8 cellular contexts compared by ENCODE assay signal in genomic region chr22:38872172-38872830, GRCh38. TPM values are rescaled to one million over a fixed set of nuclear protein-coding genes. Genes with fewer than 3 reads are reported as not detected.
DNase-seq lines count a peak whose midpoint lies in the region; ATAC-seq and TF ChIP-seq lines count a peak whose summit lies in the region.

TSS of gene CBX6 (minus strand) at chr22:38872216. CDS start at chr22:38872190, 26 bp downstream.

- H3K36me3 Mint-ChIP-seq in activated T-cell treated with anti-CD3 and anti-CD28 coated beads, Interleukin-2, amount 50 U/mL, for 24 hours (ENCODE audit: low read depth) = peaks cover 41% of the 10 kb centered on the region

- TF ChIP-seq POLR2A in erythroblast (IDR thresholded peaks at IDR 0.05; ENCODE audit: low read length) = peak; percentile 24

- peak within 1 kb of the TSS; percentile 93 for H3K4me3 Mint-ChIP-seq in activated T-cell treated with anti-CD3 and anti-CD28 coated beads, Interleukin-2, amount 50 U/mL, for 24 hours

- in situ Hi-C loops in Panc1 (cut with HindIII; ENCODE audit: low pct_unique_long_range_greater_than_20kb, low sequenced_read_pairs) = no loop called here

- peak; percentile 50 for DNase-seq in DMS 273 treated with DMSO at 0.1 percent for 48 hours (lab: John Stamatoyannopoulos, UW)
- no peak for DNase-seq in Panc1 (ENCODE audit: low read depth, low spot score)
- DNase-seq in activated T-cell treated with anti-CD3 and anti-CD28 coated beads, Interleukin-2, amount 50 U/mL, for 24 hours = peak; percentile 98
- peak; percentile 96 to 98 for DNase-seq in erythroblast (lab: John Stamatoyannopoulos, UW)
- peak; percentile 89 for DNase-seq in stimulated activated CD8-positive, alpha-beta memory T cell treated with anti-CD3 and anti-CD28 coated beads, Interleukin-4, amount 100 ng/mL, for 4 hours (ENCODE audit: low read depth in 2 of 2, low spot score in 1 of 2)

- no peaks in the 10 kb centered on the region for H3K9me3 ChIP-seq in KOPT-K1 (ENCODE audit: insufficient read depth, low read length, poor library complexity, severe bottlenecking)
- H3K9me3 ChIP-seq in Panc1 (ENCODE audit: control insufficient read depth, insufficient read depth, low read depth, low read length) = no peaks in the 10 kb centered on the region
- no peaks in the 10 kb centered on the region for H3K9me3 ChIP-seq in mucosa of rectum (ENCODE audit: control insufficient read depth in 2 of 2, low read length in 2 of 2)

- peak within 1 kb of the TSS; percentile 94 for H3K27ac Mint-ChIP-seq in activated T-cell treated with anti-CD3 and anti-CD28 coated beads, Interleukin-2, amount 50 U/mL, for 24 hours

- no peak for TF ChIP-seq CTCF in Panc1 (IDR thresholded peaks at IDR 0.05)

- ATAC-seq in GM21737 (IDR thresholded peaks at IDR 0.05; ENCODE audit: unreplicated experiment) (peak; percentile 50), Panc1 (peak; percentile 86)

- H3K4me1 Mint-ChIP-seq in activated T-cell treated with anti-CD3 and anti-CD28 coated beads, Interleukin-2, amount 50 U/mL, for 24 hours (ENCODE audit: low read depth) = peaks cover 61% of the 10 kb centered on the region

- H3K4me1 ChIP-seq in Panc1 (ENCODE audit: control insufficient read depth, insufficient read depth, low read length) (peaks cover 23% of the 10 kb centered on the region), mucosa of rectum (ENCODE audit: control insufficient read depth in 2 of 2, insufficient read depth in 2 of 2, low read length in 2 of 2) (peaks cover 19 to 26% of the 10 kb centered on the region in 2 donors)

- H3K36me3 ChIP-seq in KOPT-K1 (ENCODE audit: insufficient read depth, low read length) (peaks cover 29% of the 10 kb centered on the region), Panc1 (ENCODE audit: control insufficient read depth, insufficient read depth, low read length) (no peaks in the 10 kb centered on the region; the same call in 1 of the 2 replicates), mucosa of rectum (ENCODE audit: control insufficient read depth in 2 of 2, insufficient read depth in 2 of 2, low read length in 2 of 2) (no peaks in the 10 kb centered on the region)

- BruUV-seq in Panc1 (replicated peaks; lab: Mats Ljungman, UMichigan) = no TSS peak

- peak within 1 kb of the TSS; percentile 61 for H3K27ac ChIP-seq in KOPT-K1 (ENCODE audit: low read depth, low read length, poor library complexity, severe bottlenecking)
- peak within 1 kb of the TSS; percentile 83 for H3K27ac ChIP-seq in Panc1 (ENCODE audit: low read length)
- peak within 1 kb of the TSS; percentile 72 to 87 for H3K27ac ChIP-seq in mucosa of rectum (ENCODE audit: low read depth in 2 of 2, low read length in 2 of 2)

- H3K4me3 ChIP-seq in Panc1 (ENCODE audit: low read depth in 2 of 2, low read length in 2 of 2) (peak within 1 kb of the TSS; percentile 63 to 74), mucosa of rectum (ENCODE audit: low read length in 2 of 2) (peak within 1 kb of the TSS; percentile 70 to 72)

- CTCF ChIA-PET in Panc1 (lab: Charles Lee) = no interaction called here

- H3K27me3 Mint-ChIP-seq in activated T-cell treated with anti-CD3 and anti-CD28 coated beads, Interleukin-2, amount 50 U/mL, for 24 hours = no peaks in the 10 kb centered on the region

- peak within 1 kb of the TSS; percentile 63 to 76 for H3K9ac ChIP-seq in mucosa of rectum (ENCODE audit: low read depth in 1 of 2, low read length in 2 of 2)

- H3K9me3 Mint-ChIP-seq in activated T-cell treated with anti-CD3 and anti-CD28 coated beads, Interleukin-2, amount 50 U/mL, for 24 hours = peaks cover 2% of the 10 kb centered on the region

- intact Hi-C loops in Panc1 (cut with micrococcal nuclease; ENCODE audit: unreplicated experiment) = loop anchor here (10.0 kb wide), 1 partner anchor 52 kb away; no protein-coding TSS in a partner anchor

- no peaks in the 10 kb centered on the region for H3K27me3 ChIP-seq in Panc1 (ENCODE audit: control insufficient read depth, insufficient read depth, low read length)
- H3K27me3 ChIP-seq in mucosa of rectum (ENCODE audit: control insufficient read depth in 2 of 2, insufficient read depth in 2 of 2, low read length in 2 of 2) = peaks cover 10 to 31% of the 10 kb centered on the region in 2 donors

- POLR2A ChIA-PET in Panc1 (lab: Charles Lee) = interaction anchor here (0.6 kb wide), 1 partner anchor 373 kb away, joined by 3 read pairs; no protein-coding TSS in a partner anchor

RNA-seq across cellular contexts. Expression of gene CBX6, which starts in this region (rescaled TPM):
- 98.4 TPM for total RNA-seq in Panc1 (2021; ENCODE audit: unreplicated experiment)
- 45.3 TPM for polyA plus RNA-seq in Panc1 (2012; ENCODE audit: insufficient read length)
